In the genomic region with DNA sequence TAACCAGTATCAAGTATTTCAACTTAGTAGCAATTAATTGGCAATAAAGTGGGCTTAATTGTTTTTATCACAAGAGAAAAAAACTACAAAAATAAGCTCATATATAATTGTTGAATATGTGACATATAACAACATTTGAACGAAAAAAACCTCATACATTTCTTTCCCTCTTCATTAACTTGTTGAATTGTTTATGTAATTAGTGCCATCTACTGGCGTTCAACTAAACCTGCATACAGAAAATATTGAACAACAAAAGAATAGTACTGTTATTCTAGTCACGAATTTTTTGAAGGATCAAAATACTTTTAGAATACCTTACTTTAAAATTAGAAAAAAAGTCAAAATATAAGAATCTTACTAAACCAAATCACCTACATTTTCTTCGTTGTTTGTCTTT, we compare ENCODE assay signal across 8 cellular contexts.
DNase-seq lines count a peak whose midpoint lies in the region; ATAC-seq, FAIRE-seq and TF ChIP-seq lines count a peak whose summit lies in the region.
"Had no signal": no experiment of that assay in that cellular context is flagged by ENCODE, and none has a peak within 500 bp of the region (broad histone marks: within the 10 kb centered on the region; RNA-seq: fewer than 3 reads in every experiment).

No MANE protein-coding gene starts in this region.

- peak; percentile 14 for TF ChIP-seq CTCF in GM13976 (IDR thresholded peaks at IDR 0.05; ENCODE audit: borderline replicate concordance, control extremely low read depth, extremely low read depth, insufficient read depth, missing control alignments)
- TF ChIP-seq CTCF in K562 (IDR thresholded peaks at IDR 0.05 in 2 of 3, conservative IDR thresholded peaks at IDR 0.05 in 1 of 3; ENCODE audit: insufficient read depth in 2 of 3, low read depth in 1 of 3, low read length in 3 of 3): peak; percentile 6 to 58 (median 19); a peak in 3 of 6 replicates
- peak; percentile 45 for TF ChIP-seq CTCF in lower lobe of right lung (IDR thresholded peaks at IDR 0.05)

- no peaks in the 10 kb centered on the region for H3K36me3 Mint-ChIP-seq in activated CD4-positive, alpha-beta memory T cell treated with anti-CD3 and anti-CD28 coated beads, Interleukin-2, amount 10 ng/mL, durations not matched to agents 7 days and 5 days (ENCODE audit: low read depth)

- no peak for TF ChIP-seq EP300 in K562 (IDR thresholded peaks at IDR 0.05; ENCODE audit: low read length)

- H3K9me3 Mint-ChIP-seq in activated CD4-positive, alpha-beta memory T cell treated with anti-CD3 and anti-CD28 coated beads, Interleukin-2, amount 10 ng/mL, durations not matched to agents 7 days and 5 days: no peaks in the 10 kb centered on the region

- H3K27ac ChIP-seq in K562 (ENCODE audit: extremely low read depth, low read depth, low read length): no peak overlapping the region
- no peak overlapping the region for H3K27ac ChIP-seq in lower lobe of right lung
- H3K27ac ChIP-seq: SJSA1 had no signal

- no peaks in the 10 kb centered on the region for H3K9me1 ChIP-seq in K562 (ENCODE audit: control insufficient read depth, insufficient read depth, low read length)

- H3K27me3 ChIP-seq in K562 (ENCODE audit: control insufficient read depth in 2 of 2, insufficient read depth in 2 of 2, low read length in 2 of 2) (no peaks in the 10 kb centered on the region), lower lobe of right lung (ENCODE audit: low read depth) (no peaks in the 10 kb centered on the region)
- H3K27me3 ChIP-seq: SJSA1 had no signal

- no peak; the same call in 2 of the 3 replicates for ATAC-seq in K562
- no peak for ATAC-seq in lower lobe of right lung

- H3K79me2 ChIP-seq in K562 (ENCODE audit: control insufficient read depth, insufficient read depth, low read length): no peaks in the 10 kb centered on the region

- H3K4me1 Mint-ChIP-seq in activated CD4-positive, alpha-beta memory T cell treated with anti-CD3 and anti-CD28 coated beads, Interleukin-2, amount 10 ng/mL, durations not matched to agents 7 days and 5 days: no peaks in the 10 kb centered on the region

- H3K27me3 Mint-ChIP-seq in activated CD4-positive, alpha-beta memory T cell treated with anti-CD3 and anti-CD28 coated beads, Interleukin-2, amount 10 ng/mL, durations not matched to agents 7 days and 5 days: no peaks in the 10 kb centered on the region

- H3K27ac Mint-ChIP-seq in activated CD4-positive, alpha-beta memory T cell treated with anti-CD3 and anti-CD28 coated beads, Interleukin-2, amount 10 ng/mL, durations not matched to agents 7 days and 5 days: no peak overlapping the region

- H4K20me1 ChIP-seq in K562 (replicated peaks; ENCODE audit: control insufficient read depth, insufficient read depth, low read length): no peaks in the 10 kb centered on the region

- no peak for DNase-seq in GM13976 (ENCODE audit: low spot score)
- DNase-seq in NCI-H1092 (lab: John Stamatoyannopoulos, UW): peak; percentile 2
- DNase-seq in K562 (ENCODE audit: extremely low read depth in 1 of 4, low spot score in 3 of 4): peak in 3 of 4 experiments; percentile 4 to 8 (median 7)
- DNase-seq in lower lobe of right lung: no peak
- DNase-seq in activated CD4-positive, alpha-beta memory T cell treated with anti-CD3 and anti-CD28 coated beads, Interleukin-2, amount 10 ng/mL, durations not matched to agents 7 days and 5 days: no peak
- no peak for DNase-seq in cortex of kidney (lab: John Stamatoyannopoulos, UW)
- no peak for DNase-seq in effector CD8-positive, alpha-beta T cell (lab: John Stamatoyannopoulos, UW)

- no peak overlapping the region for H3K4me3 Mint-ChIP-seq in activated CD4-positive, alpha-beta memory T cell treated with anti-CD3 and anti-CD28 coated beads, Interleukin-2, amount 10 ng/mL, durations not matched to agents 7 days and 5 days

- H3K9ac ChIP-seq in K562 (ENCODE audit: insufficient read depth in 1 of 2, low read depth in 2 of 2, low read length in 2 of 2): no peak overlapping the region

- CTCF ChIA-PET in K562 (lab: Yijun Ruan, JAX; ENCODE audit: low intra/inter-chr PET ratio): interaction anchor here (0.7 to 1.6 kb wide), 3 partner anchors 379 to 1583 kb away, joined by 3 to 4 read pairs (median 3); no protein-coding TSS in a partner anchor
- CTCF ChIA-PET in activated CD4-positive, alpha-beta memory T cell treated with anti-CD3 and anti-CD28 coated beads, Interleukin-2, amount 10 ng/mL, durations not matched to agents 7 days and 5 days (lab: Charles Lee): interaction anchor here (1.0 to 2.0 kb wide), 2 partner anchors 620 to 621 kb away, joined by 3 to 5 read pairs; no protein-coding TSS in a partner anchor

- H3K36me3 ChIP-seq in K562 (ENCODE audit: control insufficient read depth, insufficient read depth, low read length) (no peaks in the 10 kb centered on the region), lower lobe of right lung (no peaks in the 10 kb centered on the region)
- H3K36me3 ChIP-seq: SJSA1 had no signal

- H3K4me3 ChIP-seq in K562: no peak overlapping the region
- no peak overlapping the region for H3K4me3 ChIP-seq in lower lobe of right lung
- H3K4me3 ChIP-seq: SJSA1 had no signal

- no peak overlapping the region for H2AFZ ChIP-seq in K562 (ENCODE audit: low read depth, low read length)

- FAIRE-seq in K562 (lab: Jason Lieb, UNC): peak; percentile 62

- WGBS in K562 (ENCODE audit: insufficient coverage, low coverage, missing lambda C conversion rate): 6% methylated on average over 4 of the region's 4 CpGs

- H3K4me2 ChIP-seq in K562 (ENCODE audit: insufficient read depth, low read length): no peak overlapping the region

- TF ChIP-seq RAD21 in K562 (CRISPR knock-in tag; conservative IDR thresholded peaks at IDR 0.05 in 1 of 2, IDR thresholded peaks at IDR 0.05 in 1 of 2): peak; percentile 65 to 67

- H3K4me1 ChIP-seq in K562 (replicated peaks in 1 of 2; ENCODE audit: control insufficient read depth in 2 of 2, insufficient read depth in 2 of 2, low read length in 2 of 2) (no peaks in the 10 kb centered on the region; a peak in 1 of 5 replicates), lower lobe of right lung (no peaks in the 10 kb centered on the region)
- H3K4me1 ChIP-seq: SJSA1 had no signal

- in situ Hi-C loops in GM13976 (cut with MboI; ENCODE audit: low sequenced_read_pairs, unreplicated experiment): loop anchor here (5.0 to 25.0 kb wide), 4 partner anchors 446 to 921 kb away; no protein-coding TSS in a partner anchor
- in situ Hi-C loops in K562 (cut with MboI): loop anchor here (25.0 kb wide), 1 partner anchor 621 kb away; no protein-coding TSS in a partner anchor

- POLR2A ChIA-PET in K562 (lab: Yijun Ruan, JAX): no interaction called here
- POLR2A ChIA-PET in activated CD4-positive, alpha-beta memory T cell treated with anti-CD3 and anti-CD28 coated beads, Interleukin-2, amount 10 ng/mL, durations not matched to agents 7 days and 5 days (lab: Charles Lee): no interaction called here

- no TSS peak for BruUV-seq in K562 (replicated peaks; lab: Mats Ljungman, UMichigan)

- intact Hi-C loops in K562 (cut with micrococcal nuclease): loop anchor here (1.0 to 5.0 kb wide), 4 partner anchors 380 to 921 kb away; no protein-coding TSS in a partner anchor
- intact Hi-C loops in lower lobe of right lung (cut with DNase I): no loop called here

- no peaks in the 10 kb centered on the region for H3K9me3 ChIP-seq in K562 (replicated peaks; ENCODE audit: control insufficient read depth, insufficient read depth, low read depth, low read length)
- H3K9me3 ChIP-seq in lower lobe of right lung: no peaks in the 10 kb centered on the region
- H3K9me3 ChIP-seq: SJSA1 had no signal

- TF ChIP-seq POLR2A in K562 (conservative IDR thresholded peaks at IDR 0.05): no peak

TF ChIP-seq in K562, 482 proteins besides CTCF, POLR2A, EP300 and RAD21:
- TF ChIP-seq NR4A1 (CRISPR knock-in tag; IDR thresholded peaks at IDR 0.05): no peak
- TF ChIP-seq NR4A1 (tag; IDR thresholded peaks at IDR 0.05): no peak
- TF ChIP-seq, protein P1, sequence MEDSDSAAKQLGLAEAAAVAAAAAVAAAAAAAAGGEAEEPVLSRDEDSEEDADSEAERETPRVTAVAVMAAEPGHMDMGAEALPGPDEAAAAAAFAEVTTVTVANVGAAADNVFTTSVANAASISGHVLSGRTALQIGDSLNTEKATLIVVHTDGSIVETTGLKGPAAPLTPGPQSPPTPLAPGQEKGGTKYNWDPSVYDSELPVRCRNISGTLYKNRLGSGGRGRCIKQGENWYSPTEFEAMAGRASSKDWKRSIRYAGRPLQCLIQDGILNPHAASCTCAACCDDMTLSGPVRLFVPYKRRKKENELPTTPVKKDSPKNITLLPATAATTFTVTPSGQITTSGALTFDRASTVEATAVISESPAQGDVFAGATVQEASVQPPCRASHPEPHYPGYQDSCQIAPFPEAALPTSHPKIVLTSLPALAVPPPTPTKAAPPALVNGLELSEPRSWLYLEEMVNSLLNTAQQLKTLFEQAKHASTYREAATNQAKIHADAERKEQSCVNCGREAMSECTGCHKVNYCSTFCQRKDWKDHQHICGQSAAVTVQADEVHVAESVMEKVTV (CRISPR knock-in tag; IDR thresholded peaks at IDR 0.05): peak; percentile 37; the same call in 1 of the 2 replicates
- no peak for TF ChIP-seq SRSF3 (IDR thresholded peaks at IDR 0.05; ENCODE audit: insufficient read depth, low read length)

Comparison
In these comparisons a context has a peak if more than half of its experiments do, and no peak if none do; other contexts are left out.
1. DNase-seq: peak in NCI-H1092 (single experiment) and K562 (3 of 4); none in GM13976 (single experiment), lower lobe of right lung (single experiment), activated CD4-positive, alpha-beta memory T cell treated with anti-CD3 and anti-CD28 coated beads, Interleukin-2, amount 10 ng/mL, durations not matched to agents 7 days and 5 days (single experiment), cortex of kidney (single experiment) and effector CD8-positive, alpha-beta T cell (single experiment).
2. Peak in every context shown above with its lines, with median percentiles within 50 percentile points of each other: CTCF ChIP-seq.